ENCODE assay signal across 8 cellular contexts in the genomic region with DNA sequence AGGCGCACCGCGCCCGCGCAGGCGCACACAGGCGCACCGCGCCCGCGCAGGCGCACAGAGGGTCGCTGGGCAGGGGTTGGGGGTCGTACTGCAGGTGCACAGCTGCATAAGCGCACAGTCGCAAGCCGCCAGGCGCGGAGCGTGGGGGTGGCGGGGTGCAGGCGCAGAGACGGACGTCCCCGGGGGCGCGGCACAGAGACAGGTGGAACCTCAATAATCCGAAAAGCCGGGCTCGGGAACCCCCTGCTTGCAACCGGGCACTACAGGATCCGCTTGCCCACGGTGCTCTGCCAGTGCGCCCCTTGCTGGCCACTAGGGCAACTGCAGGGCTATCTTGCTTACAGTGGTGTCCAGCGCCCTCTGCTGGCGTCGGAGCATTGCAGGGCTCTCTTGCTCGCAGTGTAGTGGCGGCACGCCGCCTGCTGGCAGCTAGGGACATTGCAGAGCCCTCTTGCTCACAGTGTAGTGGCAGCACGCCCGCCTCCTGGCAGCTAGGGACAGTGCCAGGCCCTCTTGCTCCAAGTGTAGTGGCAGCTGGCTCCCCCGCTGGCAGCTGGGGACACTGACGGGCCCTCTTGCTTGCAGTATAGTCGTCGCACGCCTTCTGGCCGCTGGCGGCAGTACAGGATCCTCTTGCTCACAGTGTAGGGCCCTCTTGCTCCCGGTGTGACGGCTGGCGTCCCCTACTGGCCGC. TPM values are rescaled to one million over a fixed set of nuclear protein-coding genes. Genes with fewer than 3 reads are reported as not detected.
DNase-seq lines count a peak whose midpoint lies in the region; ATAC-seq and TF ChIP-seq lines count a peak whose summit lies in the region.

No MANE protein-coding gene starts in this region.

- H4K20me1 ChIP-seq in GM23338 (replicated peaks; ENCODE audit: insufficient read depth) = no peaks in the 10 kb centered on the region

- H3K79me2 ChIP-seq in GM23338 (replicated peaks; ENCODE audit: insufficient read depth) = no peaks in the 10 kb centered on the region

- H3K4me3 Mint-ChIP-seq in GM23338 = no peak overlapping the region

- no peaks in the 10 kb centered on the region for H3K4me1 Mint-ChIP-seq in GM23338

- peaks cover 8% of the 10 kb centered on the region for H3K27me3 Mint-ChIP-seq in GM23338 (ENCODE audit: insufficient read depth, low read depth, poor library complexity)

- peak overlapping the region; percentile 64; the same call in 1 of the 2 replicates for H3K4me2 ChIP-seq in GM23338

- H3K9me3 Mint-ChIP-seq in GM23338 = peaks cover 26% of the 10 kb centered on the region

- no peaks in the 10 kb centered on the region for H3K36me3 ChIP-seq in GM23338 (ENCODE audit: insufficient read depth)
- H3K36me3 ChIP-seq in adipocyte (ENCODE audit: control insufficient read depth, insufficient read depth, low read length, severe bottlenecking) = no peaks in the 10 kb centered on the region

- no peak overlapping the region for H3K27ac Mint-ChIP-seq in GM23338

- peak overlapping the region; percentile 51; the same call in 1 of the 2 replicates for H3K4me3 ChIP-seq in GM23338
- H3K4me3 ChIP-seq in adipocyte (ENCODE audit: low read length) = no peak overlapping the region

- no peak overlapping the region for H2AFZ ChIP-seq in GM23338

- peak; percentile 91 to 100 for TF ChIP-seq CTCF in GM23338 (conservative IDR thresholded peaks at IDR 0.05; ENCODE audit: low read depth in 2 of 2)

- DNase-seq in GM23338 (ENCODE audit: low spot score) (peak; percentile 95), T follicular helper cell (ENCODE audit: low read depth) (peak; percentile 51), adipocyte (ENCODE audit: low read depth) (peak; percentile 53), iris pigment epithelial cell (ENCODE audit: low read depth) (peak; percentile 53), GOT3 (lab: John Stamatoyannopoulos, UW) (no peak), hippocampal formation (lab: John Stamatoyannopoulos, UW) (no peak)
- DNase-seq in stimulated activated CD4-positive, alpha-beta T cell treated with anti-CD3 and anti-CD28 coated beads, Interleukin-2, amount 100 ng/mL, for 4 hours (ENCODE audit: low read depth) = peak; percentile 25

- H3K27me3 ChIP-seq in GM23338 (ENCODE audit: insufficient read depth) (no peaks in the 10 kb centered on the region), adipocyte (replicated peaks; ENCODE audit: control insufficient read depth, insufficient read depth, low read length) (peaks cover 4% of the 10 kb centered on the region)

- H3K36me3 Mint-ChIP-seq in GM23338 (ENCODE audit: low read depth) = peaks cover 8% of the 10 kb centered on the region; the same call in 2 of the 3 replicates

- ATAC-seq in GM23338 (peak; percentile 92), GM18868 (IDR thresholded peaks at IDR 0.05; ENCODE audit: unreplicated experiment) (no peak)

- H3K27ac ChIP-seq in GM23338 (ENCODE audit: low read depth) = no peak overlapping the region

- 0 out of 2 replicates have a peak, but pooled peaks cover 4% of the 10 kb centered on the region for H3K9me2 ChIP-seq in GM23338 (ENCODE audit: insufficient read depth)

- H3K4me1 ChIP-seq in GM23338 (ENCODE audit: insufficient read depth) (no peaks in the 10 kb centered on the region), adipocyte (ENCODE audit: control insufficient read depth, insufficient read depth, low read length) (no peaks in the 10 kb centered on the region)

- H3F3A ChIP-seq in GM23338 (replicated peaks; ENCODE audit: low read depth) = 0 out of 2 replicates have a peak, but pooled peaks cover 7% of the 10 kb centered on the region

- H3K9me3 ChIP-seq in adipocyte (ENCODE audit: control insufficient read depth, low read length) = no peaks in the 10 kb centered on the region

- H3K9ac ChIP-seq in adipocyte (ENCODE audit: low read length) = no peak overlapping the region

TF ChIP-seq in GM23338, 12 proteins besides CTCF, POLR2A, EP300 and RAD21:
- TF ChIP-seq CREB1 (CRISPR knock-in tag; IDR thresholded peaks at IDR 0.05; ENCODE audit: low read depth) (peak; percentile 40; the same call in 1 of the 2 replicates), POLR2AphosphoS5 (IDR thresholded peaks at IDR 0.05; ENCODE audit: low read depth) (peak; percentile 43; the same call in 1 of the 2 replicates), EZH2phosphoT487 (IDR thresholded peaks at IDR 0.05; ENCODE audit: unreplicated experiment) (no peak)

RNA-seq across cellular contexts. Expression of gene FAM110C, which starts 34.9 kb away (rescaled TPM):
- total RNA-seq in GM23338 (2014; rRNA removed; shearing (Covaris generic)) = 20.9 and 24.8 TPM in 2 replicates
- 7.9 and 9.7 TPM in 2 replicates for polyA plus RNA-seq in GM23338 (2016; fragmentation: Nextera tagmentation; extraction: Ambion mirVana)

Comparison
In these comparisons a context has a peak if more than half of its experiments do, and no peak if none do; other contexts are left out.
1. DNase-seq: peak in GM23338 (single experiment), T follicular helper cell (single experiment), adipocyte (single experiment), iris pigment epithelial cell (single experiment) and stimulated activated CD4-positive, alpha-beta T cell treated with anti-CD3 and anti-CD28 coated beads, Interleukin-2, amount 100 ng/mL, for 4 hours (single experiment); none in GOT3 (single experiment) and hippocampal formation (0 of 2).